8 cellular contexts compared by ENCODE assay signal in genomic region chr19:11887618-11888531, GRCh38. TPM values are rescaled to one million over a fixed set of nuclear protein-coding genes. Genes with fewer than 3 reads are reported as not detected.
DNase-seq lines count a peak whose midpoint lies in the region; ATAC-seq and TF ChIP-seq lines count a peak whose summit lies in the region.

Gene ZNF69 (plus strand): TSS chr19:11887782. CDS start chr19:11887924, 142 bp downstream.

- H3K36me3 ChIP-seq in SU-DHL-6 (ENCODE audit: low read length) (no peaks in the 10 kb centered on the region), adrenal gland (replicated peaks in 1 of 2) (no peaks in the 10 kb centered on the region), parathyroid adenoma (ENCODE audit: control insufficient read depth, insufficient read depth, low read length) (no peaks in the 10 kb centered on the region), thoracic aorta (no peaks in the 10 kb centered on the region)

- DNase-seq in GDM1 (lab: John Stamatoyannopoulos, UW) (peak; percentile 62), adrenal gland (peak; percentile 81 to 94 (median 90)), left cardiac atrium (peak; percentile 93), thoracic aorta (ENCODE audit: low spot score) (peak; percentile 51), GOT3 (lab: John Stamatoyannopoulos, UW) (no peak)

- H3K4me3 ChIP-seq in SU-DHL-6 (ENCODE audit: insufficient read depth, low read length, poor library complexity, severe bottlenecking) (peak within 1 kb of the TSS; percentile 56), adrenal gland (peak within 1 kb of the TSS; percentile 69 to 86 (median 74)), parathyroid adenoma (ENCODE audit: low read depth, low read length) (peak within 1 kb of the TSS; percentile 85), thoracic aorta (peak within 1 kb of the TSS; percentile 87)

- H3K36me3 Mint-ChIP-seq in IgD-negative memory B cell, result no peaks in the 10 kb centered on the region

- H3K9me3 Mint-ChIP-seq in IgD-negative memory B cell, result peaks cover 0 to 4% (median 0%) of the 10 kb centered on the region in 3 donors

- no peaks in the 10 kb centered on the region for H3K9me2 ChIP-seq in SU-DHL-6 (replicated peaks; ENCODE audit: insufficient read depth, low read length)

- intact Hi-C loops in adrenal gland (cut with DNase I) (loop anchor here (5.0 to 10.0 kb wide), 2 partner anchors 97 to 254 kb away; partner anchors contain the start of gene ZNF20 (in 1 of the 2)), left cardiac atrium (cut with DNase I) (loop anchor here in 1 of 2 donors (10.0 kb wide), 1 partner anchor 97 kb away; no protein-coding TSS in a partner anchor)

- peak within 1 kb of the TSS; percentile 54 for H3K4me2 ChIP-seq in SU-DHL-6 (ENCODE audit: low read depth, low read length, poor library complexity, severe bottlenecking)
- peak within 1 kb of the TSS; percentile 85 for H3K4me2 ChIP-seq in parathyroid adenoma (ENCODE audit: low read length)

- no peaks in the 10 kb centered on the region for H3K27me3 ChIP-seq in SU-DHL-6 (ENCODE audit: low read length)
- no peaks in the 10 kb centered on the region for H3K27me3 ChIP-seq in adrenal gland
- no peaks in the 10 kb centered on the region for H3K27me3 ChIP-seq in parathyroid adenoma (ENCODE audit: control insufficient read depth, insufficient read depth, low read length)
- no peaks in the 10 kb centered on the region for H3K27me3 ChIP-seq in thoracic aorta (replicated peaks; ENCODE audit: insufficient read depth)

- H2AFZ ChIP-seq in SU-DHL-6 (ENCODE audit: low read depth, low read length, severe bottlenecking) (peak within 1 kb of the TSS; percentile 80), parathyroid adenoma (peak within 1 kb of the TSS; percentile 78)

- TF ChIP-seq POLR2A in adrenal gland (IDR thresholded peaks at IDR 0.05), result peak; percentile 15 to 50

- TF ChIP-seq CTCF in SU-DHL-6 (IDR thresholded peaks at IDR 0.05; ENCODE audit: insufficient read depth, low read length, poor library complexity, severe bottlenecking) (no peak), adrenal gland (IDR thresholded peaks at IDR 0.05) (peak in 4 of 6 experiments; percentile 21 to 34 (median 24)), parathyroid adenoma (IDR thresholded peaks at IDR 0.05) (peak; percentile 27), thoracic aorta (IDR thresholded peaks at IDR 0.05) (no peak)

- peaks cover 9 to 18% (median 12%) of the 10 kb centered on the region in 3 donors for H3K4me1 Mint-ChIP-seq in IgD-negative memory B cell

- H3K4me3 Mint-ChIP-seq in IgD-negative memory B cell, result peak within 1 kb of the TSS; percentile 90 to 97 (median 94)

- H4K20me1 ChIP-seq in SU-DHL-6 (ENCODE audit: low read depth, low read length), result no peaks in the 10 kb centered on the region

- H3K27ac Mint-ChIP-seq in IgD-negative memory B cell, result peak within 1 kb of the TSS in 1 of 3 donors; percentile 43

- 0 to 1% (median 1%) methylated on average over 17 to 56 of the region's 56 CpGs for WGBS in adrenal gland, 4 donors

- H3K9me3 ChIP-seq in SU-DHL-6 (ENCODE audit: insufficient read depth, low read length), result no peaks in the 10 kb centered on the region
- H3K9me3 ChIP-seq in adrenal gland (replicated peaks in 1 of 3), result no peaks in the 10 kb centered on the region
- no peaks in the 10 kb centered on the region for H3K9me3 ChIP-seq in parathyroid adenoma (ENCODE audit: control insufficient read depth, low read length)
- H3K9me3 ChIP-seq in thoracic aorta, result no peaks in the 10 kb centered on the region

- H3K9ac ChIP-seq in SU-DHL-6 (ENCODE audit: low read length) (peak within 1 kb of the TSS; percentile 58), parathyroid adenoma (peak within 1 kb of the TSS; percentile 56)

- H3K79me2 ChIP-seq in SU-DHL-6 (ENCODE audit: insufficient read depth, low read length) (no peaks in the 10 kb centered on the region; the same call in 1 of the 2 replicates), parathyroid adenoma (peaks cover 10% of the 10 kb centered on the region)

- no peaks in the 10 kb centered on the region for H3F3A ChIP-seq in SU-DHL-6 (ENCODE audit: insufficient read depth)

- H3K4me1 ChIP-seq in adrenal gland (replicated peaks in 1 of 2), result peaks cover 3 to 9% of the 10 kb centered on the region in 2 donors
- H3K4me1 ChIP-seq in parathyroid adenoma, result peaks cover 24% of the 10 kb centered on the region
- H3K4me1 ChIP-seq in thoracic aorta (ENCODE audit: control insufficient read depth in 1 of 2, low read depth in 2 of 2), result peaks cover 4 to 12% of the 10 kb centered on the region in 2 donors

- H3K27me3 Mint-ChIP-seq in IgD-negative memory B cell, result peaks cover 4% of the 10 kb centered on the region

- peak; percentile 97 to 100 for ATAC-seq in left cardiac atrium
- ATAC-seq in thoracic aorta (ENCODE audit: insufficient number of reproducible peaks, low FRiP score, low read depth), result peak; percentile 69

- H3K27ac ChIP-seq in SU-DHL-6 (ENCODE audit: low read depth, low read length) (no peak within 1 kb of the TSS), adrenal gland (peak within 1 kb of the TSS; percentile 80 to 92 (median 86)), parathyroid adenoma (peak within 1 kb of the TSS; percentile 95), thoracic aorta (peak within 1 kb of the TSS; percentile 82 to 91)

RNA-seq across cellular contexts. Expression of gene ZNF69, which starts in this region (rescaled TPM):
- polyA plus RNA-seq in IgD-negative memory B cell (2.1 TPM), adrenal gland (10 to 100 TPM in 1 of 3 donors, 1 to 10 TPM in 2; 6.7 to 11.8 (median 6.9) TPM)
- total RNA-seq in adrenal gland (100 to 1,000 TPM in 1 of 8 donors, 10 to 100 TPM in 5, 1 to 10 TPM in 2; 5.5 to 138 (median 12.5) TPM), left cardiac atrium (1 to 10 TPM; 4.4 to 4.5 TPM), thoracic aorta (10 to 100 TPM; 10.4 to 15.0 TPM)

Comparison
In these comparisons a context has a peak if more than half of its experiments do, and no peak if none do; other contexts are left out.
1. CTCF ChIP-seq: peak in adrenal gland (4 of 6) and parathyroid adenoma (single experiment); none in SU-DHL-6 (single experiment) and thoracic aorta (single experiment).
2. Peak in every context shown above with its lines, with median percentiles within 50 percentile points of each other: H3K4me3 ChIP-seq.